In the genomic region with DNA sequence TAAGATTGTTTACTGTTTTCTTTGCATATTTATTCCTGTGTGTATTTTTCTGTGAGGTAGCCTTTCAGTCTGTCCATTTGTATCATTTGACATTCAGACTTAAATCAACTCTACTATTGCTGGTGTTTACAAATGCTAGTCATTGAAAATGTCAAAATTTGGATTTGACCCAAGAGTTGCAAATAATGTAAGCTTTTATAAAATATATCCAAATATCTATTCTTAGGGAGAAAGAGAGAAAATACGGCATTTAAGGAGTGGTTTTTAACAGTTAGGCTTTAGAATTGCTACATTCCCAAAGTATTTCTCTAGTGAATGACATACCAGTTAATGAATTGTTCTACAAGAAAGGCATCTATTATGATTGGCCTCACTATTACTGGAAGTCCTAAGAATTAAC, we compare ENCODE assay signal across 16 cellular contexts. TPM values are rescaled to one million over a fixed set of nuclear protein-coding genes. Genes with fewer than 3 reads are reported as not detected.
DNase-seq lines count a peak whose midpoint lies in the region; FAIRE-seq and TF ChIP-seq lines count a peak whose summit lies in the region.
"Had no signal": no experiment of that assay in that cellular context is flagged by ENCODE, and none has a peak within 500 bp of the region (broad histone marks: within the 10 kb centered on the region; RNA-seq: fewer than 3 reads in every experiment).

No MANE protein-coding gene starts in this region.

- H3K4me2 ChIP-seq in DOHH2 (ENCODE audit: low read length): 0 out of 2 replicates have a peak overlapping the region, but pooled peaks have one; percentile 10
- no peak overlapping the region for H3K4me2 ChIP-seq in astrocyte (ENCODE audit: low read length)
- peak overlapping the region; percentile 62 for H3K4me2 ChIP-seq in smooth muscle cell

- H3K36me3 Mint-ChIP-seq in astrocyte (ENCODE audit: low read depth, unreplicated experiment) (peaks cover 1% of the 10 kb centered on the region), chondrocyte (ENCODE audit: low read depth) (no peaks in the 10 kb centered on the region), CD14-positive monocyte (peaks cover 2 to 4% of the 10 kb centered on the region in 2 donors)

- H3K4me3 ChIP-seq in DOHH2 (ENCODE audit: low read length) (no peak overlapping the region), astrocyte (ENCODE audit: insufficient read depth, low read depth, low read length) (no peak overlapping the region), smooth muscle cell (no peak overlapping the region)
- H3K4me3 ChIP-seq: GM12878 had no signal

- DNase-seq in H54 (ENCODE audit: insufficient read length, low spot score) (no peak), astrocyte (ENCODE audit: low read depth) (no peak), smooth muscle cell (lab: John Stamatoyannopoulos, UW; ENCODE audit: unreplicated experiment) (no peak), chondrocyte (ENCODE audit: low spot score) (no peak), CD14-positive monocyte (ENCODE audit: low spot score) (no peak), NOMO-1 treated with dmso at 0.1 percent for 144 hours (lab: John Stamatoyannopoulos, UW; ENCODE audit: unreplicated experiment) (no peak)
- DNase-seq: C1 segment of cervical spinal cord; Caco-2; CD8-positive, alpha-beta T cell; DND-41 had no signal

- H3K4me1 Mint-ChIP-seq in astrocyte (ENCODE audit: low read depth, unreplicated experiment): peaks cover 58% of the 10 kb centered on the region
- H3K4me1 Mint-ChIP-seq in chondrocyte (ENCODE audit: low read depth): peaks cover 84% of the 10 kb centered on the region
- peaks cover 35% of the 10 kb centered on the region for H3K4me1 Mint-ChIP-seq in CD14-positive monocyte

- 73% methylated on average over 1 of the region's 1 CpG for whole genome bisulfite sequencing in smooth muscle cell (ENCODE audit: low lambda C conversion rate)

- no peak overlapping the region for H2AFZ ChIP-seq in astrocyte (ENCODE audit: low read depth, low read length)
- no peak overlapping the region for H2AFZ ChIP-seq in smooth muscle cell (ENCODE audit: low read depth)

- H3K9ac ChIP-seq in astrocyte (ENCODE audit: low read length) (no peak overlapping the region), smooth muscle cell (ENCODE audit: low read depth) (no peak overlapping the region)

- no peak for TF ChIP-seq POLR2A in H54 (IDR thresholded peaks at IDR 0.05; ENCODE audit: low read depth, low read length)

- H3K4me1 ChIP-seq in DOHH2 (ENCODE audit: control insufficient read depth, low read length) (peaks cover 23% of the 10 kb centered on the region), astrocyte (ENCODE audit: insufficient read depth, low read length) (peaks cover 40% of the 10 kb centered on the region), smooth muscle cell (ENCODE audit: low read depth) (peaks cover 56% of the 10 kb centered on the region)

- no peaks in the 10 kb centered on the region for H3K9me2 ChIP-seq in DOHH2 (replicated peaks; ENCODE audit: control insufficient read depth, low read length)

- no peak for TF ChIP-seq CTCF in DOHH2 (IDR thresholded peaks at IDR 0.05; ENCODE audit: low read depth, low read length, poor library complexity, severe bottlenecking)
- TF ChIP-seq CTCF in astrocyte (IDR thresholded peaks at IDR 0.05; ENCODE audit: insufficient read depth, low read depth, low read length): no peak
- no peak for TF ChIP-seq CTCF in smooth muscle cell (IDR thresholded peaks at IDR 0.05; ENCODE audit: borderline replicate concordance, insufficient read depth, poor library complexity, severe bottlenecking)
- TF ChIP-seq CTCF in chondrocyte (IDR thresholded peaks at IDR 0.05): no peak
- no peak for TF ChIP-seq CTCF in CD14-positive monocyte (IDR thresholded peaks at IDR 0.05)

- intact Hi-C loops in CD14-positive monocyte (cut with micrococcal nuclease): no loop called here

- H3K27me3 ChIP-seq in DOHH2 (ENCODE audit: control insufficient read depth, low read length) (no peaks in the 10 kb centered on the region), astrocyte (ENCODE audit: insufficient read depth, low read length) (no peaks in the 10 kb centered on the region), smooth muscle cell (ENCODE audit: low read depth) (no peaks in the 10 kb centered on the region)

- H3F3A ChIP-seq in DOHH2 (ENCODE audit: control insufficient read depth, insufficient read depth): 0 out of 2 replicates have a peak, but pooled peaks cover 3% of the 10 kb centered on the region
- H3F3A ChIP-seq in smooth muscle cell (ENCODE audit: low read depth): no peaks in the 10 kb centered on the region

- H3K9me3 Mint-ChIP-seq in astrocyte (ENCODE audit: unreplicated experiment) (no peaks in the 10 kb centered on the region), chondrocyte (ENCODE audit: low read depth) (no peaks in the 10 kb centered on the region), CD14-positive monocyte (no peaks in the 10 kb centered on the region)
- H3K9me3 Mint-ChIP-seq: CD8-positive, alpha-beta T cell had no signal

- H3K9me3 ChIP-seq in DOHH2 (ENCODE audit: control insufficient read depth, insufficient read depth, low read length) (no peaks in the 10 kb centered on the region), astrocyte (ENCODE audit: insufficient read depth, low read depth, low read length) (no peaks in the 10 kb centered on the region), smooth muscle cell (replicated peaks; ENCODE audit: low read depth) (no peaks in the 10 kb centered on the region)
- H3K9me3 ChIP-seq: Caco-2 had no signal

- FAIRE-seq in H54 (lab: Jason Lieb, UNC) (peak; percentile 11), astrocyte (lab: Jason Lieb, UNC) (no peak)
- FAIRE-seq: GM12878, GM18507, HepG2, HTR-8/SVneo had no signal

- no peaks in the 10 kb centered on the region for H3K27me3 Mint-ChIP-seq in astrocyte (ENCODE audit: low read depth, unreplicated experiment)
- H3K27me3 Mint-ChIP-seq in chondrocyte (ENCODE audit: low read depth): no peaks in the 10 kb centered on the region
- no peaks in the 10 kb centered on the region for H3K27me3 Mint-ChIP-seq in CD14-positive monocyte (ENCODE audit: low read depth in 3 of 3)
- H3K27me3 Mint-ChIP-seq: B cell had no signal

- H3K27ac ChIP-seq in DOHH2 (ENCODE audit: low read depth, low read length): no peak overlapping the region
- H3K27ac ChIP-seq in astrocyte (ENCODE audit: low read depth, low read length): peak overlapping the region; percentile 56
- H3K27ac ChIP-seq in smooth muscle cell (ENCODE audit: low read depth): peak overlapping the region; percentile 72

- H3K4me3 Mint-ChIP-seq in astrocyte (ENCODE audit: unreplicated experiment) (no peak overlapping the region), chondrocyte (ENCODE audit: unreplicated experiment) (no peak overlapping the region), CD14-positive monocyte (no peak overlapping the region)
- H3K4me3 Mint-ChIP-seq: B cell; CD8-positive, alpha-beta T cell had no signal

- H3K79me2 ChIP-seq in DOHH2 (ENCODE audit: control insufficient read depth, low read length): peaks cover 76% of the 10 kb centered on the region
- H3K79me2 ChIP-seq in astrocyte (ENCODE audit: insufficient read depth, low read length): peaks cover 97% of the 10 kb centered on the region
- peaks cover 100% of the 10 kb centered on the region for H3K79me2 ChIP-seq in smooth muscle cell (ENCODE audit: low read depth)

- H4K20me1 ChIP-seq in DOHH2 (ENCODE audit: control insufficient read depth, insufficient read depth, low read depth, low read length) (no peaks in the 10 kb centered on the region), astrocyte (ENCODE audit: insufficient read depth, low read length) (peaks cover 22% of the 10 kb centered on the region), smooth muscle cell (ENCODE audit: low read depth) (peaks cover 95% of the 10 kb centered on the region)

- H3K27ac Mint-ChIP-seq in astrocyte (ENCODE audit: unreplicated experiment): no peak overlapping the region
- no peak overlapping the region for H3K27ac Mint-ChIP-seq in chondrocyte (ENCODE audit: unreplicated experiment)
- no peak overlapping the region for H3K27ac Mint-ChIP-seq in CD14-positive monocyte
- H3K27ac Mint-ChIP-seq: B cell; CD8-positive, alpha-beta T cell had no signal

- H3K36me3 ChIP-seq in DOHH2 (ENCODE audit: control insufficient read depth, low read length): no peaks in the 10 kb centered on the region
- H3K36me3 ChIP-seq in astrocyte (ENCODE audit: insufficient read depth, low read length): no peaks in the 10 kb centered on the region
- no peaks in the 10 kb centered on the region for H3K36me3 ChIP-seq in smooth muscle cell (ENCODE audit: low read depth)

RNA-seq across cellular contexts. Expression of gene FRS2, which starts 37.9 kb away (rescaled TPM):
- total RNA-seq in astrocyte (54.1 and 60.9 TPM in 2 replicates), smooth muscle cell (90.2 and 169 TPM in 2 replicates), chondrocyte (45.1 to 52.7 TPM (median 46.9 TPM) in 3 replicates)
- polyA plus RNA-seq in smooth muscle cell (21.6 and 23.8 TPM in 2 replicates), CD14-positive monocyte (10 to 100 TPM in 1 of 2 donors, 1 to 10 TPM in 1; 6.8 to 13.6 TPM)
